Comparison of ENCODE assay signal across 8 cellular contexts in the genomic region with DNA sequence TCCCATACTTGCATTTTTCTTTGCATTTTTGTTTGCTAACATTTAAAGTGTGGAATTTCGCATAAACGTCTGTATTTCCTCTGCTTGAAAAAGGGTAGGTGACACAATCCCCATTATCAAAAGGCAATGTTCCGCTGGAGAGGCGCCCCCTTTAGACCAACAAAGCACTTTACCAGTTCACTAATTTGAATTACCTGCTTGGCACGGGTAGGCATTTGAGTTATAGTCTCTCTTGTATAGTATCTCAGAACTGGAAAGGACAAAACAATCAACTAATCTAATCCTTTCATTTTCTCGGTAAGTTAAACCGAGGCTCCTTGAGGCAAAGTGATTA. TPM values are rescaled to one million over a fixed set of nuclear protein-coding genes. Genes with fewer than 3 reads are reported as not detected.
A peak's percentile ranks its signal among the peaks of the same experiment; 100 is the strongest.
DNase-seq lines count a peak whose midpoint lies in the region; ATAC-seq and TF ChIP-seq lines count a peak whose summit lies in the region.

No MANE protein-coding gene starts in this region.

- TF ChIP-seq POLR2A in prostate gland (IDR thresholded peaks at IDR 0.05) = no peak

- DNase-seq in AG09309 (ENCODE audit: low read depth) (no peak), NCI-H2107 (lab: John Stamatoyannopoulos, UW) (peak; percentile 77), heart right ventricle (no peak), prostate gland (ENCODE audit: low spot score) (peak; percentile 13), 8988T (no peak)

- H3K4me1 ChIP-seq in heart right ventricle (peaks cover 0 to 22% (median 12%) of the 10 kb centered on the region in 9 donors), prostate gland (replicated peaks) (no peaks in the 10 kb centered on the region)

- H3K27ac Mint-ChIP-seq in activated T-helper 17 cell treated with anti-CD3 and anti-CD28 coated beads, Interleukin-2, amount 50 U/mL, for 72 hours = peak overlapping the region; percentile 56

- H3K36me3 Mint-ChIP-seq in activated T-helper 17 cell treated with anti-CD3 and anti-CD28 coated beads, Interleukin-2, amount 50 U/mL, for 72 hours (ENCODE audit: low read depth) = no peaks in the 10 kb centered on the region

- H3K27me3 ChIP-seq in heart right ventricle (peaks cover 0 to 45% (median 19%) of the 10 kb centered on the region in 7 donors), prostate gland (replicated peaks; ENCODE audit: insufficient read depth) (no peaks in the 10 kb centered on the region)

- H3K27ac ChIP-seq in heart right ventricle = no peak overlapping the region
- peak overlapping the region; percentile 50 to 52 for H3K27ac ChIP-seq in prostate gland

- no peaks in the 10 kb centered on the region for H3K9me3 ChIP-seq in heart right ventricle
- H3K9me3 ChIP-seq in prostate gland = no peaks in the 10 kb centered on the region

- no peaks in the 10 kb centered on the region for H3K36me3 ChIP-seq in heart right ventricle
- no peaks in the 10 kb centered on the region for H3K36me3 ChIP-seq in prostate gland

- ATAC-seq in GM18861 (IDR thresholded peaks at IDR 0.05; ENCODE audit: unreplicated experiment) (peak; percentile 36), HG03039 (IDR thresholded peaks at IDR 0.05; ENCODE audit: unreplicated experiment) (peak; percentile 32), heart right ventricle (peak in 2 of 8 donors; percentile 12 to 46)
- peak; percentile 46 for ATAC-seq in activated T-helper 17 cell treated with anti-CD3 and anti-CD28 coated beads, Interleukin-2, amount 50 U/mL, for 72 hours (replicated peaks)

- WGBS in heart right ventricle, 2 donors = 1 to 2% methylated on average over 7 of the region's 7 CpGs
- 1% methylated on average over 7 of the region's 7 CpGs for WGBS in prostate gland

- H3K4me3 ChIP-seq in AG09309 (ENCODE audit: control insufficient read depth, low read depth, low read length) (peak overlapping the region; percentile 72), heart right ventricle (peak overlapping the region; percentile 31 to 70 (median 59)), prostate gland (peak overlapping the region; percentile 41 to 44)

- H3K9me3 Mint-ChIP-seq in activated T-helper 17 cell treated with anti-CD3 and anti-CD28 coated beads, Interleukin-2, amount 50 U/mL, for 72 hours = no peaks in the 10 kb centered on the region

- H3K4me3 Mint-ChIP-seq in activated T-helper 17 cell treated with anti-CD3 and anti-CD28 coated beads, Interleukin-2, amount 50 U/mL, for 72 hours = peak overlapping the region; percentile 84

- H3K27me3 Mint-ChIP-seq in activated T-helper 17 cell treated with anti-CD3 and anti-CD28 coated beads, Interleukin-2, amount 50 U/mL, for 72 hours = peaks cover 31% of the 10 kb centered on the region

- intact Hi-C loops in heart right ventricle (cut with DNase I) (no loop called here), prostate gland (cut with DNase I) (no loop called here)

- TF ChIP-seq CTCF in AG09309 (IDR thresholded peaks at IDR 0.05; ENCODE audit: control insufficient read depth, insufficient read depth, low read depth, low read length, missing control alignments) = peak; percentile 63
- peak in 5 of 9 donors; percentile 10 to 44 (median 22) for TF ChIP-seq CTCF in heart right ventricle (IDR thresholded peaks at IDR 0.05)
- TF ChIP-seq CTCF in prostate gland (IDR thresholded peaks at IDR 0.05) = peak in 1 of 4 experiments; percentile 14

- H3K4me1 Mint-ChIP-seq in activated T-helper 17 cell treated with anti-CD3 and anti-CD28 coated beads, Interleukin-2, amount 50 U/mL, for 72 hours = peaks cover 3% of the 10 kb centered on the region

RNA-seq across cellular contexts. Expression of a gene that starts 0.8 kb away (rescaled TPM):
- not detected for total RNA-seq in activated T-helper 17 cell treated with anti-CD3 and anti-CD28 coated beads, Interleukin-2, amount 50 U/mL, for 72 hours
- total RNA-seq in heart right ventricle (not detected), prostate gland (1 to 10 TPM in 1 of 2 donors, not detected in 1; 3.0 TPM)
- polyA plus RNA-seq in heart right ventricle = under 1 TPM in 1 of 2 donors, not detected in 1; 0.15 TPM

Comparison
In these comparisons a context has a peak if more than half of its experiments do, and no peak if none do; other contexts are left out.
1. DNase-seq: peak in NCI-H2107 (single experiment) and prostate gland (single experiment); none in AG09309 (single experiment), heart right ventricle (0 of 2) and 8988T (single experiment).
2. H3K27ac ChIP-seq: peak in prostate gland (2 of 2); none in heart right ventricle (0 of 10).
3. Peak in every context shown above with its lines, with median percentiles within 50 percentile points of each other: H3K4me3 ChIP-seq.